ENCODE assay signal across 25 cellular contexts in the genomic region with DNA sequence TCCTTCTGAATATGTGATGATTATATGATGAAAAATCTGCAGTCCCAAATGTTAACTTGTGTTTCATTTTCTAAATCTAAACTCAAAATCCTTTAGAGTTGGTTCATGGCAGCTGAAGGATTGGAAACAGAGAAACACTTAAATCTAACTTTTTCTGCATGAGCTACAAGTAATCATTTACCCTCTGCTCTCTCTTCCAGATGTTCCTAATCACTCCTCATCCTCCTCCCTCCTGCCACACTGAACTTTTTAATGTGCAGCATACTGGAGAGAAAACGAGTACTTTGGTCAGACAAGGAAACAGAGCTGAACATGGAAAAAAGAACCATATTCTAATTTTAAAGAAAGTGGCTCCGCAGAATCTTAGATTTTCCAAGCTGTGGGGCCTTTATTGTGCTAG.
A peak's percentile ranks its signal among the peaks of the same experiment; 100 is the strongest.
DNase-seq lines count a peak whose midpoint lies in the region; ATAC-seq, FAIRE-seq and TF ChIP-seq lines count a peak whose summit lies in the region.
"Had no signal": no experiment of that assay in that cellular context is flagged by ENCODE, and none has a peak within 500 bp of the region (broad histone marks: within the 10 kb centered on the region; RNA-seq: fewer than 3 reads in every experiment).

No MANE protein-coding gene starts in this region.

- H3K9me3 ChIP-seq in adipocyte (ENCODE audit: control insufficient read depth, low read length) = no peaks in the 10 kb centered on the region
- H3K9me3 ChIP-seq: HAP-1, SJSA1 had no signal

- peaks cover 25% of the 10 kb centered on the region for H3K4me1 ChIP-seq in adipocyte (ENCODE audit: control insufficient read depth, insufficient read depth, low read length)
- H3K4me1 ChIP-seq: HAP-1 had no signal

- peaks cover 10% of the 10 kb centered on the region for H3K36me3 Mint-ChIP-seq in osteocyte (ENCODE audit: unreplicated experiment)

- no peak for TF ChIP-seq CTCF in AG10803 (conservative IDR thresholded peaks at IDR 0.05; ENCODE audit: low read length)
- no peak for TF ChIP-seq CTCF in osteocyte (IDR thresholded peaks at IDR 0.05)
- TF ChIP-seq CTCF in D721Med (IDR thresholded peaks at IDR 0.05; ENCODE audit: insufficient read depth, missing control alignments) = no peak

- H3K4me3 ChIP-seq in AG10803 (ENCODE audit: low read length) (no peak overlapping the region), adipocyte (ENCODE audit: low read length) (no peak overlapping the region)
- H3K4me3 ChIP-seq: GM23338, HAP-1, MG63, SJSA1 had no signal

- H3K36me3 ChIP-seq in adipocyte (ENCODE audit: control insufficient read depth, insufficient read depth, low read length, severe bottlenecking) = no peaks in the 10 kb centered on the region
- H3K36me3 ChIP-seq: HAP-1, SJSA1 had no signal

- peak overlapping the region; percentile 85 for H3K27ac Mint-ChIP-seq in osteocyte (ENCODE audit: unreplicated experiment)
- H3K27ac Mint-ChIP-seq: CD4-positive, alpha-beta memory T cell; GM23338; HFFc6 had no signal

- DNase-seq in AG10803 (ENCODE audit: low read depth) (peak; percentile 60), adipocyte (ENCODE audit: low read depth) (peak; percentile 60), fibroblast of peridontal ligament (ENCODE audit: extremely low read depth) (peak; percentile 81), osteocyte (ENCODE audit: extremely low spot score, unreplicated experiment) (no peak), T-helper 9 cell (no peak), D721Med (ENCODE audit: insufficient read length, low spot score) (no peak)
- DNase-seq: C1 segment of cervical spinal cord; CD4-positive, alpha-beta memory T cell; COR-L47; HFFc6; KG1; MG63; NCI-H1105 treated with DMSO at 0.1 percent for 48 hours; NCI-H1694; NCI-H2029 treated with DMSO at 0.1 percent for 48 hours; NCI-H2227 treated with DMSO at 0.1 percent for 48 hours; NCI-H69; Right ventricle myocardium superior; RPMI8226 had no signal

- FAIRE-seq in D721Med (lab: Jason Lieb, UNC) = no peak
- FAIRE-seq: A204.1, G401.6 had no signal

- H3K27me3 Mint-ChIP-seq in osteocyte (ENCODE audit: unreplicated experiment) = no peaks in the 10 kb centered on the region
- H3K27me3 Mint-ChIP-seq: CD4-positive, alpha-beta memory T cell had no signal

- H3K9me3 Mint-ChIP-seq in osteocyte (ENCODE audit: unreplicated experiment) = peaks cover 9% of the 10 kb centered on the region
- H3K9me3 Mint-ChIP-seq: HFFc6 had no signal

- peak overlapping the region; percentile 14 for H3K9ac ChIP-seq in adipocyte (ENCODE audit: low read length)

- no peak for ATAC-seq in GM19455 (IDR thresholded peaks at IDR 0.05; ENCODE audit: unreplicated experiment)
- ATAC-seq: GM23338 had no signal

- H3K4me1 Mint-ChIP-seq in osteocyte (ENCODE audit: unreplicated experiment) = peaks cover 86% of the 10 kb centered on the region
- H3K4me1 Mint-ChIP-seq: CD4-positive, alpha-beta memory T cell; GM23338 had no signal

- no peaks in the 10 kb centered on the region for H3K27me3 ChIP-seq in adipocyte (replicated peaks; ENCODE audit: control insufficient read depth, insufficient read depth, low read length)
- H3K27me3 ChIP-seq: MG63, SJSA1 had no signal

- H3K4me3 Mint-ChIP-seq in osteocyte (ENCODE audit: unreplicated experiment) = no peak overlapping the region
- H3K4me3 Mint-ChIP-seq: CD4-positive, alpha-beta memory T cell; GM23338; HFFc6 had no signal

Comparison
In these comparisons a context has a peak if more than half of its experiments do, and no peak if none do; other contexts are left out.
1. DNase-seq: peak in AG10803 (single experiment), adipocyte (single experiment) and fibroblast of peridontal ligament (single experiment); none in osteocyte (single experiment), T-helper 9 cell (single experiment) and D721Med (single experiment).